Comparison of ENCODE assay signal across 1 cellular context in genomic region chr7:87003872-87004798, GRCh38.
TF ChIP-seq lines count a peak whose summit lies in the region.

No MANE protein-coding gene starts in this region.

TF ChIP-seq in K562, 482 proteins besides CTCF, POLR2A, EP300 and RAD21 (continued from another document):
- TF ChIP-seq MGA (IDR thresholded peaks at IDR 0.05) (peak; percentile 71), SP1 (CRISPR knock-in tag; IDR thresholded peaks at IDR 0.05) (no peak), MEF2D (tag; conservative IDR thresholded peaks at IDR 0.05; ENCODE audit: low read depth) (no peak), ZNF41 (CRISPR knock-in tag; conservative IDR thresholded peaks at IDR 0.05) (no peak), SUPT5H (IDR thresholded peaks at IDR 0.05) (no peak), ZNF316 (IDR thresholded peaks at IDR 0.05) (no peak), RBM15 (IDR thresholded peaks at IDR 0.05; ENCODE audit: insufficient read depth, low read length) (no peak), NCOA1 (IDR thresholded peaks at IDR 0.05; ENCODE audit: low read depth) (no peak), AFF1 (IDR thresholded peaks at IDR 0.05; ENCODE audit: low read depth in 1 of 2, partially characterized antibody in 2 of 2) (no peak), ZBTB49 (CRISPR knock-in tag; IDR thresholded peaks at IDR 0.05; ENCODE audit: borderline replicate concordance) (peak; percentile 83; the same call in 1 of the 2 replicates), ZNF174 (CRISPR knock-in tag; IDR thresholded peaks at IDR 0.05) (no peak), XRCC5 (IDR thresholded peaks at IDR 0.05; ENCODE audit: low read depth, low read length) (no peak), CREB1 (IDR thresholded peaks at IDR 0.05) (peak; percentile 74), CREB1 (CRISPR knock-in tag; IDR thresholded peaks at IDR 0.05) (peak; percentile 84), CXXC5 (CRISPR knock-in tag; IDR thresholded peaks at IDR 0.05) (peak; percentile 40; the same call in 1 of the 2 replicates), ZC3H4 (CRISPR knock-in tag; IDR thresholded peaks at IDR 0.05; ENCODE audit: borderline replicate concordance) (no peak), HDAC6 (IDR thresholded peaks at IDR 0.05; ENCODE audit: low read depth, low read length) (no peak), ZNF75A (CRISPR knock-in tag; IDR thresholded peaks at IDR 0.05) (no peak), SNAPC5 (CRISPR knock-in tag; IDR thresholded peaks at IDR 0.05) (no peak), TAF15 (IDR thresholded peaks at IDR 0.05; ENCODE audit: low read depth, low read length) (no peak), NFYB (IDR thresholded peaks at IDR 0.05; ENCODE audit: extremely low read depth, insufficient read length) (peak; percentile 9), ZNF511 (CRISPR knock-in tag; IDR thresholded peaks at IDR 0.05) (no peak), ZNF584 (CRISPR knock-in tag; IDR thresholded peaks at IDR 0.05; ENCODE audit: low read depth) (0 out of 2 replicates have a peak, but pooled peaks have one; percentile 44), KLF10 (CRISPR knock-in tag; IDR thresholded peaks at IDR 0.05) (no peak), DPF2 (IDR thresholded peaks at IDR 0.05) (peak; percentile 76), TRIM24 (IDR thresholded peaks at IDR 0.05) (peak in 1 of 2 experiments; percentile 23; a peak in 1 of 4 replicates), ETS1 (conservative IDR thresholded peaks at IDR 0.05; ENCODE audit: control insufficient read depth, low read depth, low read length) (no peak)
- TF ChIP-seq, protein P1, sequence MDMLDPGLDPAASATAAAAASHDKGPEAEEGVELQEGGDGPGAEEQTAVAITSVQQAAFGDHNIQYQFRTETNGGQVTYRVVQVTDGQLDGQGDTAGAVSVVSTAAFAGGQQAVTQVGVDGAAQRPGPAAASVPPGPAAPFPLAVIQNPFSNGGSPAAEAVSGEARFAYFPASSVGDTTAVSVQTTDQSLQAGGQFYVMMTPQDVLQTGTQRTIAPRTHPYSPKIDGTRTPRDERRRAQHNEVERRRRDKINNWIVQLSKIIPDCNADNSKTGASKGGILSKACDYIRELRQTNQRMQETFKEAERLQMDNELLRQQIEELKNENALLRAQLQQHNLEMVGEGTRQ (CRISPR knock-in tag; IDR thresholded peaks at IDR 0.05) = peak; percentile 90
- TF ChIP-seq, protein P2, sequence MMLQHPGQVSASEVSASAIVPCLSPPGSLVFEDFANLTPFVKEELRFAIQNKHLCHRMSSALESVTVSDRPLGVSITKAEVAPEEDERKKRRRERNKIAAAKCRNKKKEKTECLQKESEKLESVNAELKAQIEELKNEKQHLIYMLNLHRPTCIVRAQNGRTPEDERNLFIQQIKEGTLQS (IDR thresholded peaks at IDR 0.05) = peak; percentile 83
- TF ChIP-seq, protein P2 (CRISPR knock-in tag; conservative IDR thresholded peaks at IDR 0.05) = no peak
